8 cellular contexts compared by ENCODE assay signal in the genomic region with DNA sequence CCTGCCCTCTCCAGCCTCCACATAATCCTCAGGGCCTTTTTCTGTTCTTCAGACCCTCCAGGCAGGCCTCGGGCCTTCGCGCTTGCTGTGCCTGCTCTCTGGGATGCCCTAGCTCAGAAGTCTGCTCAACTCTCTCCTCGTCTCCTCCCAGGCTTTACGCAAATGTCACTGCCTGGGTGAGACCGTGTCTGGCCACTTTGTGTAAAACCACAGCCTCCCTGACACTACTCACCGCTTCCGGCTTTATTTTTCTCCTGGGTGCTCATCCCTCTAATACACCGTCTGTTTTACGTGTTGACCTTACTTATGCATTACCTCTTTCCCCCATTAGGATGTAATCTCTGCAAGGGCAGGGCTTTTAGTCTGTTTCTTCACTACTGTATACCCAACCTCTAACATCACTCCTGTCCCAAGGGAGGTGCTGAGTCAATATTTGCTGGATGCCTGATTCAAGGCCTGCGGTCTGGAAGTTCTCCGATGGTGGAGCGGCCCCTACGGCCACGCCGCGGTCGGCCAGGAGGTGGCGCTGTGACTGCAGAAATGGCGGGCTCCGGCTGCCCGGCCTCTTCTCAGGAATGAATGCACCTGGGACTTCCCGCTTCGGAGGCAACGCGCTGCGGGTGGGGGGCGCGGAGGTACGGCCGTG. TPM values are rescaled to one million over a fixed set of nuclear protein-coding genes. Genes with fewer than 3 reads are reported as not detected.
DNase-seq lines count a peak whose midpoint lies in the region; ATAC-seq, FAIRE-seq and TF ChIP-seq lines count a peak whose summit lies in the region.

No MANE protein-coding gene starts in this region.

- peaks cover 2% of the 10 kb centered on the region for H3K27me3 Mint-ChIP-seq in activated naive CD8-positive, alpha-beta T cell treated with anti-CD3 and anti-CD28 coated beads, Interleukin-2, amount 10 ng/mL, durations not matched to agents 7 days and 5 days

- POLR2A ChIA-PET in activated naive CD8-positive, alpha-beta T cell treated with anti-CD3 and anti-CD28 coated beads, Interleukin-2, amount 10 ng/mL, durations not matched to agents 7 days and 5 days (lab: Charles Lee): no interaction called here

- H3K9me3 Mint-ChIP-seq in activated naive CD8-positive, alpha-beta T cell treated with anti-CD3 and anti-CD28 coated beads, Interleukin-2, amount 10 ng/mL, durations not matched to agents 7 days and 5 days: no peaks in the 10 kb centered on the region

- peaks cover 8% of the 10 kb centered on the region for H3K4me1 ChIP-seq in cardiac muscle cell (ENCODE audit: low read depth)

- no peak overlapping the region for H3K4me3 Mint-ChIP-seq in activated naive CD8-positive, alpha-beta T cell treated with anti-CD3 and anti-CD28 coated beads, Interleukin-2, amount 10 ng/mL, durations not matched to agents 7 days and 5 days

- H3K27ac ChIP-seq in cardiac muscle cell: no peak overlapping the region

- peaks cover 37% of the 10 kb centered on the region for H3K27me3 ChIP-seq in cardiac muscle cell

- H3K4me1 Mint-ChIP-seq in activated naive CD8-positive, alpha-beta T cell treated with anti-CD3 and anti-CD28 coated beads, Interleukin-2, amount 10 ng/mL, durations not matched to agents 7 days and 5 days: peaks cover 1% of the 10 kb centered on the region

- intact Hi-C loops in posterior vena cava (cut with DNase I): loop anchor here (2.0 to 10.0 kb wide), 6 partner anchors 51 to 634 kb away; no protein-coding TSS in a partner anchor

- no peaks in the 10 kb centered on the region for H3K9me3 ChIP-seq in cardiac muscle cell (ENCODE audit: low read depth)

- H3K36me3 ChIP-seq in cardiac muscle cell: no peaks in the 10 kb centered on the region

- DNase-seq in Ammon's horn (ENCODE audit: low spot score) (peak; percentile 78), NCI-H1048 (lab: John Stamatoyannopoulos, UW) (peak; percentile 22), SKM-1 treated with dmso at 0.1 percent for 144 hours (lab: John Stamatoyannopoulos, UW; ENCODE audit: unreplicated experiment) (peak; percentile 37), cardiac muscle cell (ENCODE audit: low read depth in 1 of 2, low spot score in 1 of 2) (peak; percentile 76 to 98), posterior vena cava (ENCODE audit: low spot score) (peak; percentile 96), urothelium cell line (ENCODE audit: low spot score) (peak; percentile 91)
- DNase-seq in activated naive CD8-positive, alpha-beta T cell treated with anti-CD3 and anti-CD28 coated beads, Interleukin-2, amount 10 ng/mL, durations not matched to agents 7 days and 5 days: peak; percentile 84

- peak; percentile 20 for FAIRE-seq in urothelium cell line (lab: Jason Lieb, UNC)

- H3K4me3 ChIP-seq in cardiac muscle cell: no peak overlapping the region

- H3K27ac Mint-ChIP-seq in activated naive CD8-positive, alpha-beta T cell treated with anti-CD3 and anti-CD28 coated beads, Interleukin-2, amount 10 ng/mL, durations not matched to agents 7 days and 5 days: no peak overlapping the region

- TF ChIP-seq CTCF in cardiac muscle cell (IDR thresholded peaks at IDR 0.05; ENCODE audit: low read depth, low read length): peak; percentile 97

- H3K36me3 Mint-ChIP-seq in activated naive CD8-positive, alpha-beta T cell treated with anti-CD3 and anti-CD28 coated beads, Interleukin-2, amount 10 ng/mL, durations not matched to agents 7 days and 5 days: no peaks in the 10 kb centered on the region

- ATAC-seq in GM19463 (IDR thresholded peaks at IDR 0.05; ENCODE audit: unreplicated experiment): peak; percentile 48
- ATAC-seq in activated naive CD8-positive, alpha-beta T cell treated with anti-CD3 and anti-CD28 coated beads, Interleukin-2, amount 10 ng/mL, durations not matched to agents 7 days and 5 days (ENCODE audit: low read depth): peak; percentile 74

RNA-seq across cellular contexts. Expression of a gene that starts 58.2 kb away (rescaled TPM):
- not detected for total RNA-seq in activated naive CD8-positive, alpha-beta T cell treated with anti-CD3 and anti-CD28 coated beads, Interleukin-2, amount 10 ng/mL, durations not matched to agents 7 days and 5 days
- total RNA-seq in cardiac muscle cell (2.1 and 6.3 TPM in 2 replicates), posterior vena cava (100 to 1,000 TPM in 1 of 2 donors, 10 to 100 TPM in 1; 35.0 to 151 TPM)
- 6.8 and 7.5 TPM in 2 replicates for polyA plus RNA-seq in cardiac muscle cell

Comparison
In these comparisons a context has a peak if more than half of its experiments do, and no peak if none do; other contexts are left out.
1. DNase-seq: peak in every context shown above with its lines; median percentile 96 in posterior vena cava; 91 in urothelium cell line; 87 in cardiac muscle cell; 84 in activated naive CD8-positive, alpha-beta T cell treated with anti-CD3 and anti-CD28 coated beads, Interleukin-2, amount 10 ng/mL, durations not matched to agents 7 days and 5 days; 78 in Ammon's horn; 37 in SKM-1 treated with dmso at 0.1 percent for 144 hours; 22 in NCI-H1048.